In the genomic region with DNA sequence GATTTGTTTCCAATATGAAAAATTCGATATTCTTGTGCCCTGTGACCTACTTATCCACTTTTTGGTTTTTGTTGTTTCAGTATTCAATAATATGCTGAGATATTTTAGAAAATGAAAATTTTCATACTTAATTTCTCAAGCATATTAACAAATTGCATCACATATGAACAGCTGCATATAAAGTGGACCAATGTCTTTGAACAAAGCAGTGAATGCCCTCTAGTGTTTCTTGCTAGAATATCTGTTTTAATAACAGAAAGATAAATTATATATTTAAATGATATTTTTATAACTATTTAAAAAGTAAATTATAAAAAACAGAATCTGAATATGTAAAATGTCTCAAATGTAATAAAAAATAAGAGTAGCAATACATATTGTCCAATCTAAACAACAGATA, we compare ENCODE assay signal across 2 cellular contexts.
TF ChIP-seq lines count a peak whose summit lies in the region.

No MANE protein-coding gene starts in this region.

TF ChIP-seq in K562, 482 proteins besides CTCF, POLR2A, EP300 and RAD21 (continued from another document):
- TF ChIP-seq POLR3G (IDR thresholded peaks at IDR 0.05; ENCODE audit: extremely low read depth, insufficient read length, insufficient replicate concordance): no peak
- TF ChIP-seq, protein P1, sequence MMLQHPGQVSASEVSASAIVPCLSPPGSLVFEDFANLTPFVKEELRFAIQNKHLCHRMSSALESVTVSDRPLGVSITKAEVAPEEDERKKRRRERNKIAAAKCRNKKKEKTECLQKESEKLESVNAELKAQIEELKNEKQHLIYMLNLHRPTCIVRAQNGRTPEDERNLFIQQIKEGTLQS (IDR thresholded peaks at IDR 0.05): peak; percentile 38; the same call in 1 of the 2 replicates
- TF ChIP-seq, protein P1 (CRISPR knock-in tag; conservative IDR thresholded peaks at IDR 0.05): no peak
- TF ChIP-seq ZNF24 (IDR thresholded peaks at IDR 0.05): no peak
- TF ChIP-seq, protein P2, sequence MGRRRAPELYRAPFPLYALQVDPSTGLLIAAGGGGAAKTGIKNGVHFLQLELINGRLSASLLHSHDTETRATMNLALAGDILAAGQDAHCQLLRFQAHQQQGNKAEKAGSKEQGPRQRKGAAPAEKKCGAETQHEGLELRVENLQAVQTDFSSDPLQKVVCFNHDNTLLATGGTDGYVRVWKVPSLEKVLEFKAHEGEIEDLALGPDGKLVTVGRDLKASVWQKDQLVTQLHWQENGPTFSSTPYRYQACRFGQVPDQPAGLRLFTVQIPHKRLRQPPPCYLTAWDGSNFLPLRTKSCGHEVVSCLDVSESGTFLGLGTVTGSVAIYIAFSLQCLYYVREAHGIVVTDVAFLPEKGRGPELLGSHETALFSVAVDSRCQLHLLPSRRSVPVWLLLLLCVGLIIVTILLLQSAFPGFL (CRISPR knock-in tag; IDR thresholded peaks at IDR 0.05): no peak
- TF ChIP-seq TBL1XR1 (IDR thresholded peaks at IDR 0.05; ENCODE audit: low read length in 2 of 2): no peak
- TF ChIP-seq KLF1 (tag; IDR thresholded peaks at IDR 0.05): no peak
- TF ChIP-seq TAF1 (IDR thresholded peaks at IDR 0.05; ENCODE audit: control insufficient read depth, extremely low read depth, insufficient read depth, low read length, severe bottlenecking): no peak
TF ChIP-seq in K562: peak in this region for 2.

TF ChIP-seq in HEK293T, 16 proteins besides CTCF, POLR2A, EP300 and RAD21 (continued from another document):
- TF ChIP-seq, protein P3, sequence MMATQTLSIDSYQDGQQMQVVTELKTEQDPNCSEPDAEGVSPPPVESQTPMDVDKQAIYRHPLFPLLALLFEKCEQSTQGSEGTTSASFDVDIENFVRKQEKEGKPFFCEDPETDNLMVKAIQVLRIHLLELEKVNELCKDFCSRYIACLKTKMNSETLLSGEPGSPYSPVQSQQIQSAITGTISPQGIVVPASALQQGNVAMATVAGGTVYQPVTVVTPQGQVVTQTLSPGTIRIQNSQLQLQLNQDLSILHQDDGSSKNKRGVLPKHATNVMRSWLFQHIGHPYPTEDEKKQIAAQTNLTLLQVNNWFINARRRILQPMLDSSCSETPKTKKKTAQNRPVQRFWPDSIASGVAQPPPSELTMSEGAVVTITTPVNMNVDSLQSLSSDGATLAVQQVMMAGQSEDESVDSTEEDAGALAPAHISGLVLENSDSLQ (IDR thresholded peaks at IDR 0.05): no peak
- no peak for TF ChIP-seq BHLHE40 (IDR thresholded peaks at IDR 0.05; ENCODE audit: borderline replicate concordance)
- TF ChIP-seq FOXA1 (IDR thresholded peaks at IDR 0.05): no peak
- TF ChIP-seq ZNF384 (IDR thresholded peaks at IDR 0.05): no peak
